8 cellular contexts compared by ENCODE assay signal in genomic region chr4:4348585-4348984, GRCh38. TPM values are rescaled to one million over a fixed set of nuclear protein-coding genes. Genes with fewer than 3 reads are reported as not detected.
DNase-seq lines count a peak whose midpoint lies in the region; ATAC-seq, FAIRE-seq and TF ChIP-seq lines count a peak whose summit lies in the region.
"Not testable (repeated sequence)": the region's sequence is repeated elsewhere in the genome, so short reads cannot be mapped to it uniquely, and the experiment has no call there.
"Had no signal": no experiment of that assay in that cellular context is flagged by ENCODE, and none has a peak within 500 bp of the region (broad histone marks: within the 10 kb centered on the region; RNA-seq: fewer than 3 reads in every experiment).

No MANE protein-coding gene starts in this region.

- peaks cover 24% of the 10 kb centered on the region for H3K4me1 Mint-ChIP-seq in activated CD4-positive, alpha-beta memory T cell treated with anti-CD3 and anti-CD28 coated beads for 36 hours (ENCODE audit: low read depth)
- H3K4me1 Mint-ChIP-seq in activated naive CD8-positive, alpha-beta T cell treated with anti-CD3 and anti-CD28 coated beads for 36 hours, result peaks cover 24% of the 10 kb centered on the region

- not testable (repeated sequence) for TF ChIP-seq POLR2A in GM12892 (IDR thresholded peaks at IDR 0.05; ENCODE audit: low read depth, low read length)

- TF ChIP-seq CTCF in mucosa of descending colon (IDR thresholded peaks at IDR 0.05), result not testable (repeated sequence)

- CTCF ChIA-PET in activated CD4-positive, alpha-beta memory T cell treated with anti-CD3 and anti-CD28 coated beads for 36 hours (lab: Charles Lee), result not testable (repeated sequence)

- not testable (repeated sequence) for H3K36me3 Mint-ChIP-seq in activated CD4-positive, alpha-beta memory T cell treated with anti-CD3 and anti-CD28 coated beads for 36 hours; activated naive CD8-positive, alpha-beta T cell treated with anti-CD3 and anti-CD28 coated beads for 36 hours

- H3K27me3 Mint-ChIP-seq in activated CD4-positive, alpha-beta memory T cell treated with anti-CD3 and anti-CD28 coated beads for 36 hours; activated naive CD8-positive, alpha-beta T cell treated with anti-CD3 and anti-CD28 coated beads for 36 hours: not testable (repeated sequence)

- H3K27ac Mint-ChIP-seq in activated CD4-positive, alpha-beta memory T cell treated with anti-CD3 and anti-CD28 coated beads for 36 hours, result peak overlapping the region; percentile 58
- H3K27ac Mint-ChIP-seq in activated naive CD8-positive, alpha-beta T cell treated with anti-CD3 and anti-CD28 coated beads for 36 hours, result peak overlapping the region; percentile 46

- not testable (repeated sequence) for DNase-seq in GM12892 (ENCODE audit: insufficient read length)
- DNase-seq in SW480 (ENCODE audit: low spot score), result peak; percentile 73
- DNase-seq in activated CD4-positive, alpha-beta memory T cell treated with anti-CD3 and anti-CD28 coated beads for 36 hours, result peak; percentile 29
- DNase-seq in activated T-helper 1 cell treated with Interleukin-2 at 50 U/mL for 16 hours (ENCODE audit: low read depth), result peak; percentile 9
- DNase-seq in activated naive CD8-positive, alpha-beta T cell treated with anti-CD3 and anti-CD28 coated beads for 36 hours, result peak; percentile 38
- DNase-seq in mucosa of descending colon, result peak in 1 of 3 donors; percentile 2
- peak; percentile 4 for DNase-seq in stimulated activated CD8-positive, alpha-beta memory T cell treated with anti-CD3 and anti-CD28 coated beads, Interleukin-4, amount 100 ng/mL, for 24 hours (ENCODE audit: low read depth)

- not testable (repeated sequence) for H3K4me3 ChIP-seq in mucosa of descending colon

- not testable (repeated sequence) for H3K4me3 Mint-ChIP-seq in activated CD4-positive, alpha-beta memory T cell treated with anti-CD3 and anti-CD28 coated beads for 36 hours
- H3K4me3 Mint-ChIP-seq in activated naive CD8-positive, alpha-beta T cell treated with anti-CD3 and anti-CD28 coated beads for 36 hours, result peak overlapping the region; percentile 38

- H3K9me3 Mint-ChIP-seq in activated CD4-positive, alpha-beta memory T cell treated with anti-CD3 and anti-CD28 coated beads for 36 hours, result peaks cover 12% of the 10 kb centered on the region
- not testable (repeated sequence) for H3K9me3 Mint-ChIP-seq in activated naive CD8-positive, alpha-beta T cell treated with anti-CD3 and anti-CD28 coated beads for 36 hours

- H3K4me1 ChIP-seq in mucosa of descending colon (ENCODE audit: low read depth), result not testable (repeated sequence)

- not testable (repeated sequence) for H3K9me3 ChIP-seq in mucosa of descending colon

- peak; percentile 31 for ATAC-seq in mucosa of descending colon

- POLR2A ChIA-PET in activated CD4-positive, alpha-beta memory T cell treated with anti-CD3 and anti-CD28 coated beads for 36 hours (lab: Charles Lee), result not testable (repeated sequence)

- FAIRE-seq in GM12892 (lab: Jason Lieb, UNC), result peak; percentile 24

- not testable (repeated sequence) for H3K36me3 ChIP-seq in mucosa of descending colon (ENCODE audit: low read depth)

- intact Hi-C loops in activated CD4-positive, alpha-beta memory T cell treated with anti-CD3 and anti-CD28 coated beads for 36 hours (cut with micrococcal nuclease); mucosa of descending colon (cut with DNase I, micrococcal nuclease): not testable (repeated sequence)

RNA-seq across cellular contexts. Expression of gene NSG1, which starts 38.3 kb away (rescaled TPM):
- polyA plus RNA-seq in GM12892 (2012; ENCODE audit: missing spikeins), result 0.40 TPM
- 10 to 100 TPM in 1 of 2 experiments, 1 to 10 TPM in 1; 9.1 to 11.4 TPM for total RNA-seq in activated CD4-positive, alpha-beta memory T cell treated with anti-CD3 and anti-CD28 coated beads for 36 hours
- 1 to 10 TPM; 3.8 to 4.7 TPM for total RNA-seq in activated naive CD8-positive, alpha-beta T cell treated with anti-CD3 and anti-CD28 coated beads for 36 hours
- total RNA-seq in mucosa of descending colon, result 1 to 10 TPM; 1.2 to 7.9 (median 3.3) TPM
- total RNA-seq: ascending aorta had no signal

RNA-seq across cellular contexts. Expression of gene ZBTB49, which starts 58.5 kb away (rescaled TPM):
- polyA plus RNA-seq in GM12892 (2012; ENCODE audit: missing spikeins), result 2.2 TPM
- 1 to 10 TPM; 4.3 to 4.6 TPM for total RNA-seq in activated CD4-positive, alpha-beta memory T cell treated with anti-CD3 and anti-CD28 coated beads for 36 hours
- 1 to 10 TPM; 5.7 to 6.0 TPM for total RNA-seq in activated naive CD8-positive, alpha-beta T cell treated with anti-CD3 and anti-CD28 coated beads for 36 hours
- 1 to 10 TPM; 3.5 to 8.9 (median 8.4) TPM for total RNA-seq in mucosa of descending colon
- total RNA-seq: ascending aorta had no signal

RNA-seq across cellular contexts. Expression of gene LYAR, which starts 58.6 kb away (rescaled TPM):
- polyA plus RNA-seq in GM12892 (2012; ENCODE audit: missing spikeins), result 45.0 TPM
- total RNA-seq in activated CD4-positive, alpha-beta memory T cell treated with anti-CD3 and anti-CD28 coated beads for 36 hours, result 10 to 100 TPM; 49.7 to 54.0 TPM
- total RNA-seq in activated naive CD8-positive, alpha-beta T cell treated with anti-CD3 and anti-CD28 coated beads for 36 hours, result 100 to 1,000 TPM in 1 of 2 experiments, 10 to 100 TPM in 1; 97.6 to 106 TPM
- 10 to 100 TPM in 1 of 3 donors, 1 to 10 TPM in 2; 5.2 to 12.9 (median 8.2) TPM for total RNA-seq in mucosa of descending colon
